Comparison of ENCODE assay signal across 8 cellular contexts in the genomic region with DNA sequence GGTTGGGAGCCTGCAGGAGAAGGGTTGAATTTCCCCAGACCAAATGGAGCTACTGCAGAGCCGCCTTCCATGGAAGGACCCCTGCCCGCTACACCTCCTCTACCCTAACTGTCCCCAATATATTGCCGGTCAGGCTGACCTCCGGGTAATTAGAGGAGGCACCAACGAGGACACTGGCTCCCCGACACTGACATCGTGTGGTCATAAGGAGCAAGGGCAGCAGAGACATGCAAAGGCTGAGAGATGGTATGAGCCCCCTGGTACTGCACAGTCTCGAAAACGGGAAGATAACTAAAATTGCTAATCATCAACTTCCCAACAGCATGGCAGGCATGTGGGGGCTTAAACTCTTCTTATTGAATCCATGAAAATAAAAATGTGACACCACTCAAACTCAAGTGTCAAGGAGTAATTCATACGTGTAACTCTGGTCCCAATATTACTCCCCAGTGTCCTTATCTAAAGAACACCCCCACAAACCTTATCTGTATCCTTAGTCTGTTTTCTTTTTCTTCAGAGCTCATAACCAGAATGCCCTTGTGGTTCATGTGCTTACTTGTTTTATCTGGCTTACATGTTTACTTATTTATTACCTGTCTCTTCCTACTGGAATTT. TPM values are rescaled to one million over a fixed set of nuclear protein-coding genes. Genes with fewer than 3 reads are reported as not detected.
DNase-seq lines count a peak whose midpoint lies in the region; ATAC-seq and TF ChIP-seq lines count a peak whose summit lies in the region.

No MANE protein-coding gene starts in this region.

- H3K4me1 ChIP-seq in MM.1S (ENCODE audit: low read length), result no peaks in the 10 kb centered on the region
- H3K4me1 ChIP-seq in muscle layer of colon (ENCODE audit: insufficient read depth, low read length), result peaks cover 23% of the 10 kb centered on the region
- H3K4me1 ChIP-seq in upper lobe of left lung, result peaks cover 24 to 40% (median 28%) of the 10 kb centered on the region in 4 donors

- no peak overlapping the region for H2AFZ ChIP-seq in MM.1S (ENCODE audit: low read length)

- H3K27ac Mint-ChIP-seq in HFFc6 (0 out of 2 replicates have a peak overlapping the region, but pooled peaks have one; percentile 12), T-helper 17 cell (no peak overlapping the region), endothelial cell (ENCODE audit: unreplicated experiment) (no peak overlapping the region)

- no peak for TF ChIP-seq POLR2A in upper lobe of left lung (IDR thresholded peaks at IDR 0.05)

- H3K4me3 ChIP-seq in MM.1S (ENCODE audit: low read length), result no peak overlapping the region
- H3K4me3 ChIP-seq in muscle layer of colon (ENCODE audit: low read depth in 1 of 2, low read length in 2 of 2), result no peak overlapping the region
- H3K4me3 ChIP-seq in upper lobe of left lung, result no peak overlapping the region

- H3K9me2 ChIP-seq in MM.1S (replicated peaks; ENCODE audit: insufficient read depth, low read length), result no peaks in the 10 kb centered on the region

- H3K36me3 ChIP-seq in MM.1S (replicated peaks; ENCODE audit: insufficient read depth, low read length) (no peaks in the 10 kb centered on the region), muscle layer of colon (ENCODE audit: insufficient read depth, low read length) (no peaks in the 10 kb centered on the region), upper lobe of left lung (no peaks in the 10 kb centered on the region)

- no peak for TF ChIP-seq EP300 in upper lobe of left lung (IDR thresholded peaks at IDR 0.05)

- H3K9me3 ChIP-seq in MM.1S (replicated peaks; ENCODE audit: insufficient read depth, low read length), result no peaks in the 10 kb centered on the region
- no peaks in the 10 kb centered on the region for H3K9me3 ChIP-seq in T-helper 17 cell (ENCODE audit: control insufficient read depth, low read length, poor library complexity, severe bottlenecking)
- H3K9me3 ChIP-seq in muscle layer of colon (ENCODE audit: low read length), result no peaks in the 10 kb centered on the region
- no peaks in the 10 kb centered on the region for H3K9me3 ChIP-seq in upper lobe of left lung

- H3K4me2 ChIP-seq in MM.1S (ENCODE audit: low read depth, low read length), result no peak overlapping the region

- 0 out of 2 replicates have a peak overlapping the region, but pooled peaks have one; percentile 32 for H3K4me3 Mint-ChIP-seq in HFFc6
- H3K4me3 Mint-ChIP-seq in T-helper 17 cell, result no peak overlapping the region
- H3K4me3 Mint-ChIP-seq in endothelial cell (ENCODE audit: unreplicated experiment), result no peak overlapping the region

- peak; percentile 63 for DNase-seq in ACHN
- DNase-seq in HFFc6, result peak; percentile 42
- DNase-seq in MM.1S, result peak; percentile 57
- no peak for DNase-seq in T-helper 17 cell
- DNase-seq in endothelial cell (ENCODE audit: low spot score), result peak; percentile 52
- DNase-seq in upper lobe of left lung, result peak in 1 of 2 donors; percentile 66

- H3K27ac ChIP-seq in MM.1S (ENCODE audit: low read length), result no peak overlapping the region
- peak overlapping the region; percentile 6 for H3K27ac ChIP-seq in muscle layer of colon (ENCODE audit: low read depth, low read length)
- H3K27ac ChIP-seq in upper lobe of left lung, result no peak overlapping the region

- H3K9me3 Mint-ChIP-seq in HFFc6 (no peaks in the 10 kb centered on the region), endothelial cell (ENCODE audit: unreplicated experiment) (no peaks in the 10 kb centered on the region)

- peaks cover 28% of the 10 kb centered on the region for H3K4me1 Mint-ChIP-seq in HFFc6 (ENCODE audit: low read depth)
- H3K4me1 Mint-ChIP-seq in T-helper 17 cell, result peaks cover 8% of the 10 kb centered on the region
- peaks cover 24% of the 10 kb centered on the region for H3K4me1 Mint-ChIP-seq in endothelial cell (ENCODE audit: unreplicated experiment)

- no peaks in the 10 kb centered on the region for H3F3A ChIP-seq in MM.1S (ENCODE audit: insufficient read depth, low read length)

- no peaks in the 10 kb centered on the region for H3K27me3 ChIP-seq in MM.1S (replicated peaks; ENCODE audit: insufficient read depth, low read length)
- no peaks in the 10 kb centered on the region for H3K27me3 ChIP-seq in muscle layer of colon (ENCODE audit: control insufficient read depth in 1 of 2, insufficient read depth in 2 of 2, low read length in 2 of 2)
- H3K27me3 ChIP-seq in upper lobe of left lung, result peaks cover 0 to 5% (median 0%) of the 10 kb centered on the region in 4 donors

- H4K20me1 ChIP-seq in MM.1S (ENCODE audit: insufficient read depth, low read length), result no peaks in the 10 kb centered on the region

- no peaks in the 10 kb centered on the region for H3K79me2 ChIP-seq in MM.1S (ENCODE audit: low read length)

- WGBS in upper lobe of left lung, 2 donors, result 5 to 7% methylated on average over 9 to 10 of the region's 10 CpGs

- H3K9ac ChIP-seq in MM.1S (ENCODE audit: low read length), result no peak overlapping the region
- H3K9ac ChIP-seq in muscle layer of colon (ENCODE audit: low read length), result no peak overlapping the region

- in situ Hi-C loops in ACHN (cut with HindIII; ENCODE audit: low pct_ligation_motif_present, low pct_unique_long_range_greater_than_20kb, low sequenced_read_pairs), result no loop called here

- H3K27me3 Mint-ChIP-seq in HFFc6 (ENCODE audit: insufficient read depth) (peaks cover 4% of the 10 kb centered on the region), T-helper 17 cell (peaks cover 46% of the 10 kb centered on the region), endothelial cell (ENCODE audit: unreplicated experiment) (peaks cover 8% of the 10 kb centered on the region)

- peak; percentile 68 for ATAC-seq in T-helper 17 cell
- ATAC-seq in upper lobe of left lung (ENCODE audit: low FRiP score in 2 of 2), result peak; percentile 52 to 54

- H3K36me3 Mint-ChIP-seq in HFFc6 (ENCODE audit: low read depth) (peaks cover 15% of the 10 kb centered on the region), T-helper 17 cell (ENCODE audit: low read depth) (peaks cover 5% of the 10 kb centered on the region), endothelial cell (ENCODE audit: low read depth, unreplicated experiment) (peaks cover 5% of the 10 kb centered on the region)

- TF ChIP-seq CTCF in GM12874 (IDR thresholded peaks at IDR 0.05; ENCODE audit: insufficient read depth, low read depth, low read length) (peak; percentile 90), HFFc6 (IDR thresholded peaks at IDR 0.05) (peak; percentile 84), MM.1S (IDR thresholded peaks at IDR 0.05; ENCODE audit: low read length) (peak; percentile 89), endothelial cell (IDR thresholded peaks at IDR 0.05; ENCODE audit: unreplicated experiment) (peak; percentile 57), upper lobe of left lung (IDR thresholded peaks at IDR 0.05) (peak; percentile 71 to 86 (median 80))

RNA-seq across cellular contexts. Expression of gene CAVIN3, which starts 4.4 kb away (rescaled TPM):
- 100 to 1,000 TPM; 140 to 235 (median 203) TPM for total RNA-seq in HFFc6 (2021; fragmentation: NEBNext Ultra II Directional; extraction: Animal tissue kit (Norgen Biotek cat#: 25700))
- not detected for total RNA-seq in T-helper 17 cell
- 91.0 TPM for total RNA-seq in endothelial cell (ENCODE audit: unreplicated experiment)
- total RNA-seq in upper lobe of left lung, result 100 to 1,000 TPM in 2 of 6 donors, 10 to 100 TPM in 4; 45.1 to 173 (median 65.8) TPM

RNA-seq across cellular contexts. Expression of gene CCKBR, which starts 56.3 kb away (rescaled TPM):
- not detected for total RNA-seq in HFFc6 (2021; fragmentation: NEBNext Ultra II Directional; extraction: Animal tissue kit (Norgen Biotek cat#: 25700))
- total RNA-seq in T-helper 17 cell (not detected), endothelial cell (ENCODE audit: unreplicated experiment) (0.64 TPM), upper lobe of left lung (not detected)

Comparison
In these comparisons a context has a peak if more than half of its experiments do, and no peak if none do; other contexts are left out.
1. DNase-seq: peak in ACHN (single experiment), HFFc6 (single experiment), MM.1S (single experiment) and endothelial cell (single experiment); none in T-helper 17 cell (0 of 3).
2. RNA of gene CAVIN3, which starts 4.4 kb away (total RNA-seq): 140 to 235 TPM in HFFc6, 91.0 TPM in endothelial cell (single experiment) and 45.1 to 173 TPM in upper lobe of left lung; not detected in T-helper 17 cell; every median in the first group is over 10 times any median in the second.
3. Peak in every context shown above with its lines, with median percentiles within 50 percentile points of each other: CTCF ChIP-seq.